33 cellular contexts compared by ENCODE assay signal in genomic region chr18:34970106-34970505, GRCh38.
DNase-seq lines count a peak whose midpoint lies in the region; ATAC-seq and TF ChIP-seq lines count a peak whose summit lies in the region.
"Had no signal": no experiment of that assay in that cellular context is flagged by ENCODE, and none has a peak within 500 bp of the region (broad histone marks: within the 10 kb centered on the region; RNA-seq: fewer than 3 reads in every experiment).

No MANE protein-coding gene starts in this region.

- TF ChIP-seq CTCF in fibroblast of the aortic adventitia (IDR thresholded peaks at IDR 0.05; ENCODE audit: insufficient read depth, low read length) = no peak

- no peak for ATAC-seq in GM21786 (IDR thresholded peaks at IDR 0.05; ENCODE audit: unreplicated experiment)
- ATAC-seq: activated CD8-positive, alpha-beta T cell treated with anti-CD3 and anti-CD28 coated beads for 36 hours; CD8-positive, alpha-beta T cell; GM12878; left ventricle myocardium superior; right lobe of liver had no signal

- H3K4me3 ChIP-seq in fibroblast of the aortic adventitia (ENCODE audit: low read depth, low read length) (no peak overlapping the region), skeletal muscle cell (ENCODE audit: low read depth, low read length) (no peak overlapping the region)
- H3K4me3 ChIP-seq: esophagus muscularis mucosa, GM12878, PC-9, right lobe of liver, tibial nerve had no signal

- peak; percentile 82 for DNase-seq in HCEC 1CT
- DNase-seq in astrocyte of the hippocampus (ENCODE audit: low read depth, low spot score) = peak; percentile 14
- DNase-seq in fibroblast of the aortic adventitia (ENCODE audit: low read depth) = peak; percentile 16
- DNase-seq in skeletal muscle cell (ENCODE audit: low read depth) = peak; percentile 61
- DNase-seq in NCI-H526 (lab: John Stamatoyannopoulos, UW) = no peak
- no peak for DNase-seq in SIG-M5 treated with dmso at 0.1 percent for 504 hours (lab: John Stamatoyannopoulos, UW; ENCODE audit: unreplicated experiment)
- DNase-seq: ACHN; activated CD4-positive, alpha-beta T cell treated with anti-CD3 and anti-CD28 coated beads for 1 hour; activated CD8-positive, alpha-beta memory T cell treated with anti-CD3 and anti-CD28 coated beads, Interleukin-2, amount 50 U/mL, for 48 hours; activated CD8-positive, alpha-beta T cell treated with anti-CD3 and anti-CD28 coated beads for 36 hours; activated naive CD4-positive, alpha-beta T cell treated with anti-CD3 and anti-CD28 coated beads for 36 hours; amygdala; BE2C; CD8-positive, alpha-beta T cell; cortex of kidney; endodermal cell; glutamatergic neuron; H9; left ventricle myocardium superior; NCI-H1417 treated with DMSO at 0.1 percent for 48 hours; NCI-H2081 treated with DMSO at 0.1 percent for 48 hours; NCI-H226; NCI-H69; PC-9; posterior cingulate gyrus; right lobe of liver; Right ventricle myocardium superior; stimulated activated CD4-positive, alpha-beta T cell treated with anti-CD3 and anti-CD28 coated beads, Interleukin-15, amount 100 ng/mL, for 24 hours; stimulated activated CD4-positive, alpha-beta T cell treated with anti-CD3 and anti-CD28 coated beads, Interleukin-4, amount 100 ng/mL, for 4 hours had no signal

Comparison
In these comparisons a context has a peak if more than half of its experiments do, and no peak if none do; other contexts are left out.
1. DNase-seq: peak in HCEC 1CT (single experiment), astrocyte of the hippocampus (single experiment), fibroblast of the aortic adventitia (single experiment) and skeletal muscle cell (single experiment); none in NCI-H526 (0 of 2) and SIG-M5 treated with dmso at 0.1 percent for 504 hours (single experiment).